Comparison of ENCODE assay signal across 13 cellular contexts in genomic region chr2:129605654-129606053, GRCh38.
"Had no signal": no experiment of that assay in that cellular context is flagged by ENCODE, and none has a peak within 500 bp of the region (broad histone marks: within the 10 kb centered on the region; RNA-seq: fewer than 3 reads in every experiment).

No MANE protein-coding gene starts in this region.

- H3K36me3 ChIP-seq: sigmoid colon, spleen, upper lobe of left lung had no signal

- H3K4me3 Mint-ChIP-seq: activated naive CD8-positive, alpha-beta T cell treated with anti-CD3 and anti-CD28 coated beads, Interleukin-2, amount 10 ng/mL, durations not matched to agents 7 days and 5 days; brain; neural crest cell; stimulated activated naive CD8-positive, alpha-beta T cell treated with anti-CD3 and anti-CD28 coated beads, Interleukin-15, amount 100 ng/mL, for 72 hours had no signal

- ATAC-seq: foreskin keratinocyte; stimulated activated naive CD8-positive, alpha-beta T cell treated with anti-CD3 and anti-CD28 coated beads, Interleukin-15, amount 100 ng/mL, for 72 hours had no signal

- H3K27ac ChIP-seq: foreskin keratinocyte, sigmoid colon, spleen, upper lobe of left lung had no signal

- H3K36me3 Mint-ChIP-seq: activated naive CD8-positive, alpha-beta T cell treated with anti-CD3 and anti-CD28 coated beads, Interleukin-2, amount 10 ng/mL, durations not matched to agents 7 days and 5 days; brain had no signal

- H3K9me3 ChIP-seq: sigmoid colon, upper lobe of left lung had no signal

- H3K4me3 ChIP-seq: sigmoid colon, spleen, upper lobe of left lung had no signal

- H3K27ac Mint-ChIP-seq: activated naive CD8-positive, alpha-beta T cell treated with anti-CD3 and anti-CD28 coated beads, Interleukin-2, amount 10 ng/mL, durations not matched to agents 7 days and 5 days; stimulated activated naive CD8-positive, alpha-beta T cell treated with anti-CD3 and anti-CD28 coated beads, Interleukin-15, amount 100 ng/mL, for 72 hours had no signal

- DNase-seq: activated naive CD4-positive, alpha-beta T cell; activated naive CD8-positive, alpha-beta T cell treated with anti-CD3 and anti-CD28 coated beads, Interleukin-2, amount 10 ng/mL, durations not matched to agents 7 days and 5 days; activated T-cell treated with anti-CD3 and anti-CD28 coated beads for 4 hours; cerebellar nuclear complex; effector memory CD4-positive, alpha-beta T cell; foreskin keratinocyte; kidney glomerular epithelial cell; sigmoid colon; spleen; stimulated activated naive CD8-positive, alpha-beta T cell treated with anti-CD3 and anti-CD28 coated beads, Interleukin-15, amount 100 ng/mL, for 72 hours; upper lobe of left lung had no signal

- H3K4me1 ChIP-seq: foreskin keratinocyte, sigmoid colon, spleen, upper lobe of left lung had no signal

- H3K4me1 Mint-ChIP-seq: neural crest cell; stimulated activated naive CD8-positive, alpha-beta T cell treated with anti-CD3 and anti-CD28 coated beads, Interleukin-15, amount 100 ng/mL, for 72 hours had no signal

- H3K27me3 ChIP-seq: foreskin keratinocyte, sigmoid colon, upper lobe of left lung had no signal
